ENCODE assay signal across 16 cellular contexts in the genomic region with DNA sequence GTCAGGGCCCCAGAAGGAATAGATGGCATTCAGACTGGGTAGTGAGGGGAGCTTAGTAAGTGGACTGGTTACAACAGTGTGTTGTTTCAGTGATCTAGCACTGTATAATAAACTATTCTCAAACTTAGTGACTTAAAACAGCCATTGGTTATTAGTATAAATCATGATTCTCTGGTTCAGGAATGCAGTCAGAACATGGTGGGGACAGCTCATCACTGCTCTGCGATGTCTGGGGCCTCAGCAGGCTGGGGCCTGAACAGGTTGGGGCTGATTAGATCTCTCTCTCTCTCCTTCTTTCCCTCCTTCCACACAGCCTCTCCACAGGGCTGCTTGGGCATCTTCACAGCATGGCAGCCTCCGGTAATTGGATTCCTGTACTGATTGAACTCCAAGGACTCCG.
"Had no signal": no experiment of that assay in that cellular context is flagged by ENCODE, and none has a peak within 500 bp of the region (broad histone marks: within the 10 kb centered on the region; RNA-seq: fewer than 3 reads in every experiment).

No MANE protein-coding gene starts in this region.

- H3K9me3 Mint-ChIP-seq: activated CD8-positive, alpha-beta T cell treated with anti-CD3 and anti-CD28 coated beads for 36 hours; activated naive CD8-positive, alpha-beta T cell treated with anti-CD3 and anti-CD28 coated beads, Interleukin-2, amount 10 ng/mL, durations not matched to agents 7 days and 5 days; activated T-helper 17 cell treated with anti-CD3 and anti-CD28 coated beads, Interleukin-2, amount 50 U/mL, for 72 hours; stimulated activated naive CD8-positive, alpha-beta T cell treated with anti-CD3 and anti-CD28 coated beads, Interleukin-15, amount 100 ng/mL, for 72 hours had no signal

- H3K27ac ChIP-seq: brain microvascular endothelial cell, esophagus muscularis mucosa, prostate gland, right atrium auricular region, suprapubic skin had no signal

- H3K4me3 ChIP-seq: esophagus muscularis mucosa, prostate gland, right atrium auricular region, suprapubic skin had no signal

- H3K27me3 Mint-ChIP-seq: stimulated activated naive CD8-positive, alpha-beta T cell treated with anti-CD3 and anti-CD28 coated beads, Interleukin-15, amount 100 ng/mL, for 72 hours had no signal

- H3K9me3 ChIP-seq: esophagus muscularis mucosa, prostate gland, right atrium auricular region, suprapubic skin had no signal

- H3K4me1 ChIP-seq: esophagus muscularis mucosa, prostate gland, right atrium auricular region, suprapubic skin had no signal

- H3K27ac Mint-ChIP-seq: activated CD8-positive, alpha-beta T cell treated with anti-CD3 and anti-CD28 coated beads for 36 hours; activated naive CD8-positive, alpha-beta T cell treated with anti-CD3 and anti-CD28 coated beads, Interleukin-2, amount 10 ng/mL, durations not matched to agents 7 days and 5 days; activated T-helper 17 cell treated with anti-CD3 and anti-CD28 coated beads, Interleukin-2, amount 50 U/mL, for 72 hours; stimulated activated naive CD8-positive, alpha-beta T cell treated with anti-CD3 and anti-CD28 coated beads, Interleukin-15, amount 100 ng/mL, for 72 hours had no signal

- ATAC-seq: activated CD8-positive, alpha-beta T cell treated with anti-CD3 and anti-CD28 coated beads for 36 hours; activated T-helper 17 cell treated with anti-CD3 and anti-CD28 coated beads, Interleukin-2, amount 50 U/mL, for 72 hours; stimulated activated naive CD8-positive, alpha-beta T cell treated with anti-CD3 and anti-CD28 coated beads, Interleukin-15, amount 100 ng/mL, for 72 hours had no signal

- H3K36me3 Mint-ChIP-seq: activated naive CD8-positive, alpha-beta T cell treated with anti-CD3 and anti-CD28 coated beads, Interleukin-2, amount 10 ng/mL, durations not matched to agents 7 days and 5 days had no signal

- DNase-seq: activated CD4-positive, alpha-beta T cell treated with anti-CD3 and anti-CD28 coated beads for 48 hours; activated CD4-positive, CD25-positive, alpha-beta regulatory T cell; activated CD8-positive, alpha-beta T cell treated with anti-CD3 and anti-CD28 coated beads for 36 hours; activated naive CD4-positive, alpha-beta T cell; activated naive CD8-positive, alpha-beta T cell treated with anti-CD3 and anti-CD28 coated beads, Interleukin-2, amount 10 ng/mL, durations not matched to agents 7 days and 5 days; activated T-cell treated with anti-CD3 and anti-CD28 coated beads, Interleukin-2, amount 50 U/mL, for 1 hour; brain microvascular endothelial cell; effector CD4-positive, alpha-beta T cell; stimulated activated CD4-positive, alpha-beta T cell treated with anti-CD3 and anti-CD28 coated beads, Interleukin-15, amount 100 ng/mL, for 24 hours; stimulated activated CD4-positive, alpha-beta T cell treated with anti-CD3 and anti-CD28 coated beads, Interleukin-2, amount 100 ng/mL, for 48 hours; stimulated activated naive CD8-positive, alpha-beta T cell treated with anti-CD3 and anti-CD28 coated beads, Interleukin-15, amount 100 ng/mL, for 72 hours had no signal

- H3K36me3 ChIP-seq: brain microvascular endothelial cell, esophagus muscularis mucosa, prostate gland, right atrium auricular region, suprapubic skin had no signal

- H3K4me3 Mint-ChIP-seq: activated CD8-positive, alpha-beta T cell treated with anti-CD3 and anti-CD28 coated beads for 36 hours; activated naive CD8-positive, alpha-beta T cell treated with anti-CD3 and anti-CD28 coated beads, Interleukin-2, amount 10 ng/mL, durations not matched to agents 7 days and 5 days; activated T-helper 17 cell treated with anti-CD3 and anti-CD28 coated beads, Interleukin-2, amount 50 U/mL, for 72 hours; stimulated activated naive CD8-positive, alpha-beta T cell treated with anti-CD3 and anti-CD28 coated beads, Interleukin-15, amount 100 ng/mL, for 72 hours had no signal

- H3K4me1 Mint-ChIP-seq: activated T-helper 17 cell treated with anti-CD3 and anti-CD28 coated beads, Interleukin-2, amount 50 U/mL, for 72 hours; stimulated activated naive CD8-positive, alpha-beta T cell treated with anti-CD3 and anti-CD28 coated beads, Interleukin-15, amount 100 ng/mL, for 72 hours had no signal

- H3K27me3 ChIP-seq: brain microvascular endothelial cell, esophagus muscularis mucosa, right atrium auricular region, suprapubic skin had no signal
